In the genomic region with DNA sequence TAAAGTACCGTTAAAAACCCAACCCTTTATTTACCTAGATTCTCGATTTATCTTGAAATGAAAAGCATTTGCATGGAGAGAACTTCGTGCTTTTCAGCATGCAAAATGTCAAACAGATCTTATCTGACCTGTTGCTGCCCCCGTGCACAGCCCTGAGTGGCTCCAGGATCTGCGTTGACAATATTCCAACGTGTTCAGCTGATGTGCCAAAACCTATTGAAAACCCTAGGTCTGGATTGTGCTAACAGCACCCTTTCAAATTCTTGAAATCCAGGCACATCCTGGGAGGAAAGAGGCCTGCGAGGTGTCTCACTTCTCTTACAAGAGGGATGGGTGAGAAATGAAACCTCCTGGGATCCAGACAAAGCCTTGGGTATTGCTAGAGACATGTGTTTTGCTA, we compare ENCODE assay signal across 1 cellular context.
TF ChIP-seq lines count a peak whose summit lies in the region.

No MANE protein-coding gene starts in this region.

TF ChIP-seq in GM23338, 12 proteins besides CTCF, POLR2A, EP300 and RAD21 (continued from another document):
- TF ChIP-seq, protein P1, sequence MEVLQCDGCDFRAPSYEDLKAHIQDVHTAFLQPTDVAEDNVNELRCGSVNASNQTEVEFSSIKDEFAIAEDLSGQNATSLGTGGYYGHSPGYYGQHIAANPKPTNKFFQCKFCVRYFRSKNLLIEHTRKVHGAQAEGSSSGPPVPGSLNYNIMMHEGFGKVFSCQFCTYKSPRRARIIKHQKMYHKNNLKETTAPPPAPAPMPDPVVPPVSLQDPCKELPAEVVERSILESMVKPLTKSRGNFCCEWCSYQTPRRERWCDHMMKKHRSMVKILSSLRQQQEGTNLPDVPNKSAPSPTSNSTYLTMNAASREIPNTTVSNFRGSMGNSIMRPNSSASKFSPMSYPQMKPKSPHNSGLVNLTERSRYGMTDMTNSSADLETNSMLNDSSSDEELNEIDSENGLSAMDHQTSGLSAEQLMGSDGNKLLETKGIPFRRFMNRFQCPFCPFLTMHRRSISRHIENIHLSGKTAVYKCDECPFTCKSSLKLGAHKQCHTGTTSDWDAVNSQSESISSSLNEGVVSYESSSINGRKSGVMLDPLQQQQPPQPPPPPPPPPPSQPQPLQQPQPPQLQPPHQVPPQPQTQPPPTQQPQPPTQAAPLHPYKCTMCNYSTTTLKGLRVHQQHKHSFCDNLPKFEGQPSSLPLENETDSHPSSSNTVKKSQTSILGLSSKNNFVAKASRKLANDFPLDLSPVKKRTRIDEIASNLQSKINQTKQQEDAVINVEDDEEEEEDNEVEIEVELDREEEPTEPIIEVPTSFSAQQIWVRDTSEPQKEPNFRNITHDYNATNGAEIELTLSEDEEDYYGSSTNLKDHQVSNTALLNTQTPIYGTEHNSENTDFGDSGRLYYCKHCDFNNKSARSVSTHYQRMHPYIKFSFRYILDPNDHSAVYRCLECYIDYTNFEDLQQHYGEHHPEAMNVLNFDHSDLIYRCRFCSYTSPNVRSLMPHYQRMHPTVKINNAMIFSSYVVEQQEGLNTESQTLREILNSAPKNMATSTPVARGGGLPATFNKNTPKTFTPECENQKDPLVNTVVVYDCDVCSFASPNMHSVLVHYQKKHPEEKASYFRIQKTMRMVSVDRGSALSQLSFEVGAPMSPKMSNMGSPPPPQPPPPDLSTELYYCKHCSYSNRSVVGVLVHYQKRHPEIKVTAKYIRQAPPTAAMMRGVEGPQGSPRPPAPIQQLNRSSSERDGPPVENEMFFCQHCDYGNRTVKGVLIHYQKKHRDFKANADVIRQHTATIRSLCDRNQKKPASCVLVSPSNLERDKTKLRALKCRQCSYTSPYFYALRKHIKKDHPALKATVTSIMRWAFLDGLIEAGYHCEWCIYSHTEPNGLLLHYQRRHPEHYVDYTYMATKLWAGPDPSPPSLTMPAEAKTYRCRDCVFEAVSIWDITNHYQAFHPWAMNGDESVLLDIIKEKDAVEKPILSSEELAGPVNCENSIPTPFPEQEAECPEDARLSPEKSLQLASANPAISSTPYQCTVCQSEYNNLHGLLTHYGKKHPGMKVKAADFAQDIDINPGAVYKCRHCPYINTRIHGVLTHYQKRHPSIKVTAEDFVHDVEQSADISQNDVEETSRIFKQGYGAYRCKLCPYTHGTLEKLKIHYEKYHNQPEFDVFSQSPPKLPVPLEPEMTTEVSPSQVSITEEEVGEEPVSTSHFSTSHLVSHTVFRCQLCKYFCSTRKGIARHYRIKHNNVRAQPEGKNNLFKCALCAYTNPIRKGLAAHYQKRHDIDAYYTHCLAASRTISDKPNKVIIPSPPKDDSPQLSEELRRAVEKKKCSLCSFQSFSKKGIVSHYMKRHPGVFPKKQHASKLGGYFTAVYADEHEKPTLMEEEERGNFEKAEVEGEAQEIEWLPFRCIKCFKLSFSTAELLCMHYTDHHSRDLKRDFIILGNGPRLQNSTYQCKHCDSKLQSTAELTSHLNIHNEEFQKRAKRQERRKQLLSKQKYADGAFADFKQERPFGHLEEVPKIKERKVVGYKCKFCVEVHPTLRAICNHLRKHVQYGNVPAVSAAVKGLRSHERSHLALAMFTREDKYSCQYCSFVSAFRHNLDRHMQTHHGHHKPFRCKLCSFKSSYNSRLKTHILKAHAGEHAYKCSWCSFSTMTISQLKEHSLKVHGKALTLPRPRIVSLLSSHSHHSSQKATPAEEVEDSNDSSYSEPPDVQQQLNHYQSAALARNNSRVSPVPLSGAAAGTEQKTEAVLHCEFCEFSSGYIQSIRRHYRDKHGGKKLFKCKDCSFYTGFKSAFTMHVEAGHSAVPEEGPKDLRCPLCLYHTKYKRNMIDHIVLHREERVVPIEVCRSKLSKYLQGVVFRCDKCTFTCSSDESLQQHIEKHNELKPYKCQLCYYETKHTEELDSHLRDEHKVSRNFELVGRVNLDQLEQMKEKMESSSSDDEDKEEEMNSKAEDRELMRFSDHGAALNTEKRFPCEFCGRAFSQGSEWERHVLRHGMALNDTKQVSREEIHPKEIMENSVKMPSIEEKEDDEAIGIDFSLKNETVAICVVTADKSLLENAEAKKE (CRISPR knock-in tag; IDR thresholded peaks at IDR 0.05): no peak
- TF ChIP-seq STAT1 (IDR thresholded peaks at IDR 0.05; ENCODE audit: unreplicated experiment) (no peak), JUNB (IDR thresholded peaks at IDR 0.05; ENCODE audit: unreplicated experiment) (no peak)
- TF ChIP-seq, protein P2, sequence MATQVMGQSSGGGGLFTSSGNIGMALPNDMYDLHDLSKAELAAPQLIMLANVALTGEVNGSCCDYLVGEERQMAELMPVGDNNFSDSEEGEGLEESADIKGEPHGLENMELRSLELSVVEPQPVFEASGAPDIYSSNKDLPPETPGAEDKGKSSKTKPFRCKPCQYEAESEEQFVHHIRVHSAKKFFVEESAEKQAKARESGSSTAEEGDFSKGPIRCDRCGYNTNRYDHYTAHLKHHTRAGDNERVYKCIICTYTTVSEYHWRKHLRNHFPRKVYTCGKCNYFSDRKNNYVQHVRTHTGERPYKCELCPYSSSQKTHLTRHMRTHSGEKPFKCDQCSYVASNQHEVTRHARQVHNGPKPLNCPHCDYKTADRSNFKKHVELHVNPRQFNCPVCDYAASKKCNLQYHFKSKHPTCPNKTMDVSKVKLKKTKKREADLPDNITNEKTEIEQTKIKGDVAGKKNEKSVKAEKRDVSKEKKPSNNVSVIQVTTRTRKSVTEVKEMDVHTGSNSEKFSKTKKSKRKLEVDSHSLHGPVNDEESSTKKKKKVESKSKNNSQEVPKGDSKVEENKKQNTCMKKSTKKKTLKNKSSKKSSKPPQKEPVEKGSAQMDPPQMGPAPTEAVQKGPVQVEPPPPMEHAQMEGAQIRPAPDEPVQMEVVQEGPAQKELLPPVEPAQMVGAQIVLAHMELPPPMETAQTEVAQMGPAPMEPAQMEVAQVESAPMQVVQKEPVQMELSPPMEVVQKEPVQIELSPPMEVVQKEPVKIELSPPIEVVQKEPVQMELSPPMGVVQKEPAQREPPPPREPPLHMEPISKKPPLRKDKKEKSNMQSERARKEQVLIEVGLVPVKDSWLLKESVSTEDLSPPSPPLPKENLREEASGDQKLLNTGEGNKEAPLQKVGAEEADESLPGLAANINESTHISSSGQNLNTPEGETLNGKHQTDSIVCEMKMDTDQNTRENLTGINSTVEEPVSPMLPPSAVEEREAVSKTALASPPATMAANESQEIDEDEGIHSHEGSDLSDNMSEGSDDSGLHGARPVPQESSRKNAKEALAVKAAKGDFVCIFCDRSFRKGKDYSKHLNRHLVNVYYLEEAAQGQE (IDR thresholded peaks at IDR 0.05; ENCODE audit: unreplicated experiment): no peak
